In genomic region chr11:125167954-125168821, GRCh38 we compare ENCODE assay signal across 9 cellular contexts. TPM values are rescaled to one million over a fixed set of nuclear protein-coding genes. Genes with fewer than 3 reads are reported as not detected.
DNase-seq lines count a peak whose midpoint lies in the region; ATAC-seq and TF ChIP-seq lines count a peak whose summit lies in the region.
"Had no signal": no experiment of that assay in that cellular context is flagged by ENCODE, and none has a peak within 500 bp of the region (broad histone marks: within the 10 kb centered on the region; RNA-seq: fewer than 3 reads in every experiment).

No MANE protein-coding gene starts in this region.

- peaks cover 37 to 62% of the 10 kb centered on the region in 2 donors for H3K4me1 ChIP-seq in thoracic aorta (ENCODE audit: control insufficient read depth in 1 of 2, low read depth in 2 of 2)

- no peak for TF ChIP-seq CTCF in thoracic aorta (IDR thresholded peaks at IDR 0.05)

- H3K27me3 ChIP-seq in thoracic aorta (replicated peaks; ENCODE audit: insufficient read depth) = no peaks in the 10 kb centered on the region

- peak overlapping the region; percentile 81 for H3K4me3 ChIP-seq in iPS-18c (ENCODE audit: insufficient read depth, low read depth, low read length)
- H3K4me3 ChIP-seq in thoracic aorta = peak overlapping the region; percentile 70

- ATAC-seq in thoracic aorta (ENCODE audit: insufficient number of reproducible peaks, low FRiP score, low read depth) = no peak

- H3K9me3 ChIP-seq in iPS-18c (ENCODE audit: control insufficient read depth, insufficient read depth, low read length) = no peaks in the 10 kb centered on the region
- H3K9me3 ChIP-seq in thoracic aorta = no peaks in the 10 kb centered on the region

- peak overlapping the region; percentile 14 for H3K27ac ChIP-seq in angular gyrus (ENCODE audit: low read depth, low read length)
- H3K27ac ChIP-seq in thoracic aorta = peak overlapping the region; percentile 81 to 86

- DNase-seq in HS-5 (ENCODE audit: low read depth) = peak; percentile 20
- no peak for DNase-seq in thoracic aorta (ENCODE audit: low spot score)
- DNase-seq in NCI-H2081 treated with DMSO at 0.1 percent for 48 hours (lab: John Stamatoyannopoulos, UW) = no peak
- no peak for DNase-seq in activated naive CD4-positive, alpha-beta T cell treated with anti-CD3 and anti-CD28 coated beads, Interleukin-2, amount 50 U/mL, for 16 hours
- no peak for DNase-seq in NCI-H1048 (lab: John Stamatoyannopoulos, UW)
- DNase-seq: activated gamma-delta T cell, SW 1271 had no signal

- H3K36me3 ChIP-seq in thoracic aorta = no peaks in the 10 kb centered on the region

RNA-seq across cellular contexts. Expression of gene PKNOX2, which starts 3.6 kb away (rescaled TPM):
- 1 to 10 TPM; 1.4 to 9.2 TPM for total RNA-seq in thoracic aorta

RNA-seq across cellular contexts. Expression of gene TMEM218, which starts 56.8 kb away (rescaled TPM):
- total RNA-seq in thoracic aorta = 10 to 100 TPM; 15.2 to 17.7 TPM
